ENCODE assay signal across 8 cellular contexts in the genomic region with DNA sequence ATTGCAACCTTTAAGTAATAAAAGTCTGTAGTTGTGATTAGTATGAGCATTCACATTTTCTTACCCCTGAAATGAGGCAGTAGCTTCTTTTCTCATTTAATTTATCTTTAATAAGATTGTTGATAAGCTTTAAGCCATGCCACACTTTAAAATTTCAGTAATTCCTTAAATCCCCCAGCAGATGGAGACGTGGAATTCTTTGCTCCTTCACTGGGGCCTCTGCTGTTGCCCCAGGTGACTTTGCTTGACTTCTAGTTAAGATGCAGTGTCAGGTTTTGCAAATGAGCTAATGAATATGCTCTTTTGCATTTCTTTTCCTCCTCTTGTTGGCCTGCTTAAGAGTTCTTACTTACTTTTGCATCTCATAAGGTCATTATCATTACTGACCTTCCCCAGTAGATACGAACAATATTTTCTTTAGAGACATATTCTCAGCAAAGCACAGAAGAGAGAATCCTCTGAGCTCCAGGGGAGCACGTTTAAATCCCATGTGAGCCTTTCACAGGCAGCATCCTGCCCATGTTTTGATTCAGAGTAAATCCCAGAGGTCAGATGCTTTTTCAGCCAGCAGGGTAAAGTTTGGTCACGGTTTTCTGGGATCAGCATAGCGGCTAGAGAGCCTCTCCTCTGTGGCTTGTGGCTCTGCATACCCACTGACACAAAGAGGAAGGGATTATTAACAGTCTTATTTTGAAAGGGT.
DNase-seq lines count a peak whose midpoint lies in the region; ATAC-seq and TF ChIP-seq lines count a peak whose summit lies in the region.

No MANE protein-coding gene starts in this region.

- H3K27me3 ChIP-seq in suprapubic skin = no peaks in the 10 kb centered on the region

- H3K4me1 ChIP-seq in suprapubic skin = no peaks in the 10 kb centered on the region

- H3K27ac ChIP-seq in suprapubic skin = no peak overlapping the region

- DNase-seq in NCI-H2107 treated with DMSO at 0.1 percent for 48 hours (lab: John Stamatoyannopoulos, UW; ENCODE audit: unreplicated experiment) (peak; percentile 15), NCI-H2107 (lab: John Stamatoyannopoulos, UW) (no peak), OCI-M1 (lab: John Stamatoyannopoulos, UW) (peak; percentile 27), fibroblast of pulmonary artery (ENCODE audit: low read depth) (peak; percentile 64), retina (peak; percentile 27), suprapubic skin (ENCODE audit: low spot score in 2 of 2) (no peak)

- no peaks in the 10 kb centered on the region for H3K36me3 ChIP-seq in suprapubic skin

- no peak for TF ChIP-seq POLR2A in suprapubic skin (IDR thresholded peaks at IDR 0.05)

- H3K4me3 ChIP-seq in fibroblast of pulmonary artery (replicated peaks; ENCODE audit: low read depth, low read length) (no peak overlapping the region), suprapubic skin (no peak overlapping the region)

- ATAC-seq in HG03025 (IDR thresholded peaks at IDR 0.05; ENCODE audit: low FRiP score, unreplicated experiment) = no peak
- no peak for ATAC-seq in GM21717 (IDR thresholded peaks at IDR 0.05; ENCODE audit: unreplicated experiment)

- 65% methylated on average over 5 of the region's 5 CpGs for WGBS in suprapubic skin

- TF ChIP-seq EP300 in suprapubic skin (IDR thresholded peaks at IDR 0.05) = no peak

- no peaks in the 10 kb centered on the region for H3K9me3 ChIP-seq in suprapubic skin

- TF ChIP-seq CTCF in fibroblast of pulmonary artery (IDR thresholded peaks at IDR 0.05; ENCODE audit: low read length, missing control alignments) (peak; percentile 60), suprapubic skin (IDR thresholded peaks at IDR 0.05) (peak in 1 of 2 donors; percentile 22)

Comparison
In these comparisons a context has a peak if more than half of its experiments do, and no peak if none do; other contexts are left out.
1. DNase-seq: peak in NCI-H2107 treated with DMSO at 0.1 percent for 48 hours (single experiment), OCI-M1 (single experiment), fibroblast of pulmonary artery (single experiment) and retina (single experiment); none in NCI-H2107 (single experiment) and suprapubic skin (0 of 2).